1 cellular context compared by ENCODE assay signal in genomic region chr3:52685705-52686691, GRCh38.
A peak's percentile ranks its signal among the peaks of the same experiment; 100 is the strongest.
TF ChIP-seq lines count a peak whose summit lies in the region.

TSS of gene GNL3 (plus strand) at chr3:52686032. CDS start at chr3:52686093, 61 bp downstream.
TSS of gene PBRM1 (minus strand) at chr3:52685913.

TF ChIP-seq in K562, 482 proteins besides CTCF, POLR2A, EP300 and RAD21 (continued from another document and continues in another):
- no peak for TF ChIP-seq RERE (CRISPR knock-in tag; IDR thresholded peaks at IDR 0.05; ENCODE audit: borderline replicate concordance)
- TF ChIP-seq TAF1 (IDR thresholded peaks at IDR 0.05; ENCODE audit: control insufficient read depth, extremely low read depth, insufficient read depth, low read length, severe bottlenecking), result peak; percentile 91
- peak; percentile 81; the same call in 1 of the 2 replicates for TF ChIP-seq RB1 (IDR thresholded peaks at IDR 0.05; ENCODE audit: low read depth)
- TF ChIP-seq MXI1 (IDR thresholded peaks at IDR 0.05; ENCODE audit: low read depth, low read length), result peak; percentile 95
- no peak for TF ChIP-seq ZNF274 (IDR thresholded peaks at IDR 0.05; ENCODE audit: borderline replicate concordance, low read depth, low read length)
- no peak for TF ChIP-seq LEF1 (IDR thresholded peaks at IDR 0.05)
- TF ChIP-seq AFF4 (CRISPR knock-in tag; IDR thresholded peaks at IDR 0.05), result peak; percentile 51; the same call in 1 of the 2 replicates
- peak in 1 of 2 experiments; percentile 99; a peak in 2 of 4 replicates for TF ChIP-seq HDAC1 (IDR thresholded peaks at IDR 0.05)
- TF ChIP-seq DPF2 (IDR thresholded peaks at IDR 0.05), result no peak
- no peak for TF ChIP-seq KLF13 (tag; IDR thresholded peaks at IDR 0.05; ENCODE audit: borderline replicate concordance, low read depth)
- no peak for TF ChIP-seq ZFP36 (IDR thresholded peaks at IDR 0.05; ENCODE audit: low read depth, low read length, partially characterized antibody)
- no peak for TF ChIP-seq SRSF9 (IDR thresholded peaks at IDR 0.05; ENCODE audit: borderline replicate concordance, low read depth, low read length)
- TF ChIP-seq POLR2B (IDR thresholded peaks at IDR 0.05; ENCODE audit: low read depth, partially characterized antibody), result peak; percentile 81
- TF ChIP-seq ZNF316 (IDR thresholded peaks at IDR 0.05), result 0 out of 2 replicates have a peak, but pooled peaks have one; percentile 11
- no peak for TF ChIP-seq NR2C1 (IDR thresholded peaks at IDR 0.05)
- TF ChIP-seq NR2C1 (tag; IDR thresholded peaks at IDR 0.05), result no peak
- no peak for TF ChIP-seq ZNF445 (CRISPR knock-in tag; IDR thresholded peaks at IDR 0.05; ENCODE audit: low read depth)
- TF ChIP-seq HCFC1 (IDR thresholded peaks at IDR 0.05; ENCODE audit: low read depth, low read length), result peak; percentile 68
- TF ChIP-seq ZNF586 (CRISPR knock-in tag; conservative IDR thresholded peaks at IDR 0.05), result no peak
- peak; percentile 92 for TF ChIP-seq SAP30 (IDR thresholded peaks at IDR 0.05; ENCODE audit: borderline replicate concordance, insufficient read depth, low read depth, low read length, poor library complexity, severe bottlenecking)
- no peak for TF ChIP-seq NR1H2 (CRISPR knock-in tag; IDR thresholded peaks at IDR 0.05)
- TF ChIP-seq SIN3A (IDR thresholded peaks at IDR 0.05; ENCODE audit: borderline replicate concordance in 2 of 2, control insufficient read depth in 1 of 2, low read depth in 2 of 2, low read length in 2 of 2), result peak; percentile 72 to 96; a peak in 3 of 4 replicates
- no peak for TF ChIP-seq KHSRP (IDR thresholded peaks at IDR 0.05)
- peak; percentile 86 for TF ChIP-seq EGR1 (conservative IDR thresholded peaks at IDR 0.05)
- TF ChIP-seq ZNF644 (tag; IDR thresholded peaks at IDR 0.05; ENCODE audit: low read depth), result peak; percentile 62; the same call in 1 of the 2 replicates
- peak; percentile 97 for TF ChIP-seq MAX (CRISPR knock-in tag; IDR thresholded peaks at IDR 0.05)
- TF ChIP-seq ATF3 (IDR thresholded peaks at IDR 0.05), result peak; percentile 51
- TF ChIP-seq ATF3 (CRISPR knock-in tag; conservative IDR thresholded peaks at IDR 0.05), result no peak
- TF ChIP-seq ARID4B (CRISPR knock-in tag; IDR thresholded peaks at IDR 0.05), result peak; percentile 94
- TF ChIP-seq SUPT5H (IDR thresholded peaks at IDR 0.05), result peak; percentile 87
- no peak for TF ChIP-seq ZNF324 (CRISPR knock-in tag; IDR thresholded peaks at IDR 0.05)
- TF ChIP-seq ZBTB2 (IDR thresholded peaks at IDR 0.05), result peak; percentile 98
- no peak for TF ChIP-seq EHMT2 (IDR thresholded peaks at IDR 0.05)
- peak; percentile 67 for TF ChIP-seq RBBP5 (IDR thresholded peaks at IDR 0.05; ENCODE audit: borderline replicate concordance, insufficient read depth, low read length, poor library complexity, severe bottlenecking)
- peak; percentile 92 for TF ChIP-seq MXD1 (CRISPR knock-in tag; IDR thresholded peaks at IDR 0.05; ENCODE audit: borderline replicate concordance, poor library complexity, severe bottlenecking)
- TF ChIP-seq NCOA6 (IDR thresholded peaks at IDR 0.05), result peak; percentile 93
- 0 out of 2 replicates have a peak, but pooled peaks have one; percentile 48 for TF ChIP-seq ZKSCAN1 (IDR thresholded peaks at IDR 0.05; ENCODE audit: low read depth, low read length)
- TF ChIP-seq ASH1L (IDR thresholded peaks at IDR 0.05; ENCODE audit: borderline replicate concordance, low read depth, partially characterized antibody), result no peak
- peak; percentile 28 for TF ChIP-seq CHD1 (IDR thresholded peaks at IDR 0.05; ENCODE audit: low read length)
- TF ChIP-seq FOXK2 (conservative IDR thresholded peaks at IDR 0.05 in 1 of 2, IDR thresholded peaks at IDR 0.05 in 1 of 2; ENCODE audit: low read depth in 2 of 2), result peak; percentile 72 to 81; a peak in 3 of 4 replicates
- peak; percentile 12 to 28 for TF ChIP-seq E2F6 (IDR thresholded peaks at IDR 0.05; ENCODE audit: borderline replicate concordance in 1 of 2, extremely low read depth in 1 of 2, insufficient read depth in 1 of 2, insufficient read length in 1 of 2, low read depth in 1 of 2, low read length in 1 of 2, poor library complexity in 1 of 2, severe bottlenecking in 1 of 2)
- peak; percentile 86 to 88 for TF ChIP-seq NRF1 (conservative IDR thresholded peaks at IDR 0.05 in 1 of 2, IDR thresholded peaks at IDR 0.05 in 1 of 2)
- no peak for TF ChIP-seq SIX5 (IDR thresholded peaks at IDR 0.05; ENCODE audit: borderline replicate concordance in 1 of 2, insufficient read depth in 1 of 2, low read depth in 1 of 2, low read length in 2 of 2)
- TF ChIP-seq ATF1 (CRISPR knock-in tag; IDR thresholded peaks at IDR 0.05), result peak; percentile 40; the same call in 1 of the 2 replicates
- TF ChIP-seq ATF1 (tag; IDR thresholded peaks at IDR 0.05), result peak; percentile 94
- 0 out of 2 replicates have a peak, but pooled peaks have one; percentile 37 for TF ChIP-seq FOXK1 (CRISPR knock-in tag; IDR thresholded peaks at IDR 0.05; ENCODE audit: borderline replicate concordance)
- peak; percentile 35 to 57; a peak in 2 of 4 replicates for TF ChIP-seq NONO (IDR thresholded peaks at IDR 0.05; ENCODE audit: low read depth in 2 of 2, low read length in 1 of 2)
- TF ChIP-seq BHLHE40 (IDR thresholded peaks at IDR 0.05; ENCODE audit: low read length), result peak; percentile 74
- TF ChIP-seq MAFG (tag; conservative IDR thresholded peaks at IDR 0.05), result no peak
- TF ChIP-seq CCAR2 (IDR thresholded peaks at IDR 0.05; ENCODE audit: low read depth, low read length), result no peak
